1 cellular context compared by ENCODE assay signal in the genomic region with DNA sequence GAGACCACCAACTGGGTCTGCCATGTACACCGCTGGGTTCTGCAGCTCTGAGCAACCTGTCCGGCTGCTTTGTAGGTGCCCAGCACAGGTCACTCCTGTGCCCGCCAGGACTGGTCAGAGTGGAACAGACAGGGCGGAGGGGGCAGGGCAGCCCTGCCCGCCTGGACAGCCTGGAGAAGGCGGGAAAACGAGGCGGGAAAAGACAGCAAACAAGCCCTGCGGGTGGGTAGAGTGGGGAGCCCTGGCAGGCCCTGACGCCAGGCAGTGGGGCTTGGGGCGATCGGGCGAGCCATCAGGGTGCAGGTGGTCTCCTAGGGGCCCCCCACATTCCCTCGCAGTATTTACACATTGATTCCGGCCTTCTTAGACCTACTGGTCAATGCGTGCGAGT.
A peak's percentile ranks its signal among the peaks of the same experiment; 100 is the strongest.
TF ChIP-seq lines count a peak whose summit lies in the region.

No MANE protein-coding gene starts in this region.

TF ChIP-seq in HepG2, 621 proteins besides CTCF, POLR2A, EP300 and RAD21 (continued from another document and continues in another):
- TF ChIP-seq, protein P1, sequence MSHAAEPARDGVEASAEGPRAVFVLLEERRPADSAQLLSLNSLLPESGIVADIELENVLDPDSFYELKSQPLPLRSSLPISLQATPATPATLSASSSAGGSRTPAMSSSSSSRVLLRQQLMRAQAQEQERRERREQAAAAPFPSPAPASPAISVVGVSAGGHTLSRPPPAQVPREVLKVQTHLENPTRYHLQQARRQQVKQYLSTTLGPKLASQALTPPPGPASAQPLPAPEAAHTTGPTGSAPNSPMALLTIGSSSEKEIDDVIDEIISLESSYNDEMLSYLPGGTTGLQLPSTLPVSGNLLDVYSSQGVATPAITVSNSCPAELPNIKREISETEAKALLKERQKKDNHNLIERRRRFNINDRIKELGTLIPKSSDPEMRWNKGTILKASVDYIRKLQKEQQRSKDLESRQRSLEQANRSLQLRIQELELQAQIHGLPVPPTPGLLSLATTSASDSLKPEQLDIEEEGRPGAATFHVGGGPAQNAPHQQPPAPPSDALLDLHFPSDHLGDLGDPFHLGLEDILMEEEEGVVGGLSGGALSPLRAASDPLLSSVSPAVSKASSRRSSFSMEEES (CRISPR knock-in tag; IDR thresholded peaks at IDR 0.05): no peak
- TF ChIP-seq, protein P2, sequence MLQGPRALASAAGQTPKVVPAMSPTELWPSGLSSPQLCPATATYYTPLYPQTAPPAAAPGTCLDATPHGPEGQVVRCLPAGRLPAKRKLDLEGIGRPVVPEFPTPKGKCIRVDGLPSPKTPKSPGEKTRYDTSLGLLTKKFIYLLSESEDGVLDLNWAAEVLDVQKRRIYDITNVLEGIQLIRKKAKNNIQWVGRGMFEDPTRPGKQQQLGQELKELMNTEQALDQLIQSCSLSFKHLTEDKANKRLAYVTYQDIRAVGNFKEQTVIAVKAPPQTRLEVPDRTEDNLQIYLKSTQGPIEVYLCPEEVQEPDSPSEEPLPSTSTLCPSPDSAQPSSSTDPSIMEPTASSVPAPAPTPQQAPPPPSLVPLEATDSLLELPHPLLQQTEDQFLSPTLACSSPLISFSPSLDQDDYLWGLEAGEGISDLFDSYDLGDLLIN (CRISPR knock-in tag; IDR thresholded peaks at IDR 0.05; ENCODE audit: borderline replicate concordance): peak; percentile 97; the same call in 1 of the 2 replicates
- TF ChIP-seq ZSCAN25 (CRISPR knock-in tag; IDR thresholded peaks at IDR 0.05) (no peak), YEATS4 (CRISPR knock-in tag; IDR thresholded peaks at IDR 0.05; ENCODE audit: borderline replicate concordance) (no peak), CREM (IDR thresholded peaks at IDR 0.05) (0 out of 2 replicates have a peak, but pooled peaks have one; percentile 28), CREM (CRISPR knock-in tag; IDR thresholded peaks at IDR 0.05) (no peak), TP53 (CRISPR knock-in tag; conservative IDR thresholded peaks at IDR 0.05) (no peak), SRSF1 (optimal IDR thresholded peaks at IDR 0.05; ENCODE audit: low read depth, low read length) (no peak), ZMAT3 (CRISPR knock-in tag; conservative IDR thresholded peaks at IDR 0.05) (no peak), ELF3 (CRISPR knock-in tag; IDR thresholded peaks at IDR 0.05) (no peak), ZFP1 (CRISPR knock-in tag; IDR thresholded peaks at IDR 0.05) (no peak), ZNF574 (CRISPR knock-in tag; IDR thresholded peaks at IDR 0.05) (no peak), RNF2 (conservative IDR thresholded peaks at IDR 0.05; ENCODE audit: low read depth) (peak; percentile 6; the same call in 1 of the 2 replicates), U2AF2 (IDR thresholded peaks at IDR 0.05; ENCODE audit: low read depth, low read length) (no peak), ZFP36L1 (CRISPR knock-in tag; IDR thresholded peaks at IDR 0.05) (no peak), NFKBIZ (CRISPR knock-in tag; IDR thresholded peaks at IDR 0.05) (no peak), MBD4 (IDR thresholded peaks at IDR 0.05; ENCODE audit: borderline replicate concordance, low read length) (no peak), ZNF34 (CRISPR knock-in tag; IDR thresholded peaks at IDR 0.05; ENCODE audit: borderline replicate concordance) (no peak), ZNF713 (CRISPR knock-in tag; IDR thresholded peaks at IDR 0.05) (no peak), CREB1 (IDR thresholded peaks at IDR 0.05) (no peak), CREB1 (CRISPR knock-in tag; IDR thresholded peaks at IDR 0.05) (no peak), ZNF350 (CRISPR knock-in tag; IDR thresholded peaks at IDR 0.05; ENCODE audit: borderline replicate concordance, low read depth) (no peak; the same call in 1 of the 2 replicates), NFE2 (CRISPR knock-in tag; IDR thresholded peaks at IDR 0.05) (no peak), SIN3B (IDR thresholded peaks at IDR 0.05; ENCODE audit: low read length) (no peak), MLLT10 (CRISPR knock-in tag; IDR thresholded peaks at IDR 0.05) (no peak), NRL (CRISPR knock-in tag; IDR thresholded peaks at IDR 0.05; ENCODE audit: borderline replicate concordance) (no peak), ZNF556 (CRISPR knock-in tag; IDR thresholded peaks at IDR 0.05; ENCODE audit: borderline replicate concordance) (no peak), CCAR2 (optimal IDR thresholded peaks at IDR 0.05; ENCODE audit: low read depth, low read length) (no peak), ZNF317 (CRISPR knock-in tag; IDR thresholded peaks at IDR 0.05) (no peak), GABPB1 (CRISPR knock-in tag; IDR thresholded peaks at IDR 0.05) (0 out of 2 replicates have a peak, but pooled peaks have one; percentile 1), HMG20A (CRISPR knock-in tag; IDR thresholded peaks at IDR 0.05; ENCODE audit: borderline replicate concordance) (no peak), ZNF558 (CRISPR knock-in tag; IDR thresholded peaks at IDR 0.05; ENCODE audit: borderline replicate concordance) (peak; percentile 10; the same call in 1 of the 2 replicates), ZNF430 (CRISPR knock-in tag; IDR thresholded peaks at IDR 0.05) (no peak), ZNF224 (CRISPR knock-in tag; IDR thresholded peaks at IDR 0.05) (no peak), ZNF768 (CRISPR knock-in tag; IDR thresholded peaks at IDR 0.05) (peak; percentile 30; the same call in 1 of the 2 replicates), ZNF766 (CRISPR knock-in tag; IDR thresholded peaks at IDR 0.05; ENCODE audit: borderline replicate concordance) (no peak), ZNF530 (CRISPR knock-in tag; IDR thresholded peaks at IDR 0.05; ENCODE audit: low read depth) (no peak), HCFC1 (IDR thresholded peaks at IDR 0.05; ENCODE audit: low read depth, low read length) (no peak), FOXK2 (IDR thresholded peaks at IDR 0.05) (no peak), SP2 (CRISPR knock-in tag; IDR thresholded peaks at IDR 0.05) (no peak), PCBP2 (optimal IDR thresholded peaks at IDR 0.05; ENCODE audit: low read depth, low read length, poor library complexity, severe bottlenecking) (no peak), ZBTB43 (CRISPR knock-in tag; conservative IDR thresholded peaks at IDR 0.05) (no peak), NFYB (CRISPR knock-in tag; IDR thresholded peaks at IDR 0.05) (no peak), MED1 (CRISPR knock-in tag; IDR thresholded peaks at IDR 0.05) (no peak), NFE2L1 (CRISPR knock-in tag; IDR thresholded peaks at IDR 0.05; ENCODE audit: borderline replicate concordance) (no peak), HNRNPK (IDR thresholded peaks at IDR 0.05; ENCODE audit: low read depth, low read length, poor library complexity, severe bottlenecking) (no peak), PCBP1 (IDR thresholded peaks at IDR 0.05; ENCODE audit: borderline replicate concordance, low read depth, low read length) (no peak), GMEB1 (CRISPR knock-in tag; IDR thresholded peaks at IDR 0.05; ENCODE audit: borderline replicate concordance) (no peak; the same call in 1 of the 2 replicates), ZC3H13 (CRISPR knock-in tag; IDR thresholded peaks at IDR 0.05) (0 out of 2 replicates have a peak, but pooled peaks have one; percentile 1)
- TF ChIP-seq, protein P3, sequence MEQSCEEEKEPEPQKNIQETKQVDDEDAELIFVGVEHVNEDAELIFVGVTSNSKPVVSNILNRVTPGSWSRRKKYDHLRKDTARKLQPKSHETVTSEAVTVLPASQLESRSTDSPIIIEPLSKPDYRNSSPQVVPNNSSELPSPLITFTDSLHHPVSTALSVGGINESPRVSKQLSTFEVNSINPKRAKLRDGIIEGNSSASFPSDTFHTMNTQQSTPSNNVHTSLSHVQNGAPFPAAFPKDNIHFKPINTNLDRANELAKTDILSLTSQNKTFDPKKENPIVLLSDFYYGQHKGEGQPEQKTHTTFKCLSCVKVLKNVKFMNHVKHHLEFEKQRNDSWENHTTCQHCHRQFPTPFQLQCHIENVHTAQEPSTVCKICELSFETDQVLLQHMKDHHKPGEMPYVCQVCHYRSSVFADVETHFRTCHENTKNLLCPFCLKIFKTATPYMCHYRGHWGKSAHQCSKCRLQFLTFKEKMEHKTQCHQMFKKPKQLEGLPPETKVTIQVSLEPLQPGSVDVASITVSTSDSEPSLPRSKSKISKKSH (CRISPR knock-in tag; IDR thresholded peaks at IDR 0.05; ENCODE audit: borderline replicate concordance): no peak; the same call in 1 of the 2 replicates
- TF ChIP-seq, protein P4, sequence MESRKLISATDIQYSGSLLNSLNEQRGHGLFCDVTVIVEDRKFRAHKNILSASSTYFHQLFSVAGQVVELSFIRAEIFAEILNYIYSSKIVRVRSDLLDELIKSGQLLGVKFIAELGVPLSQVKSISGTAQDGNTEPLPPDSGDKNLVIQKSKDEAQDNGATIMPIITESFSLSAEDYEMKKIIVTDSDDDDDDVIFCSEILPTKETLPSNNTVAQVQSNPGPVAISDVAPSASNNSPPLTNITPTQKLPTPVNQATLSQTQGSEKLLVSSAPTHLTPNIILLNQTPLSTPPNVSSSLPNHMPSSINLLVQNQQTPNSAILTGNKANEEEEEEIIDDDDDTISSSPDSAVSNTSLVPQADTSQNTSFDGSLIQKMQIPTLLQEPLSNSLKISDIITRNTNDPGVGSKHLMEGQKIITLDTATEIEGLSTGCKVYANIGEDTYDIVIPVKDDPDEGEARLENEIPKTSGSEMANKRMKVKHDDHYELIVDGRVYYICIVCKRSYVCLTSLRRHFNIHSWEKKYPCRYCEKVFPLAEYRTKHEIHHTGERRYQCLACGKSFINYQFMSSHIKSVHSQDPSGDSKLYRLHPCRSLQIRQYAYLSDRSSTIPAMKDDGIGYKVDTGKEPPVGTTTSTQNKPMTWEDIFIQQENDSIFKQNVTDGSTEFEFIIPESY (CRISPR knock-in tag; IDR thresholded peaks at IDR 0.05): 0 out of 2 replicates have a peak, but pooled peaks have one; percentile 4
- TF ChIP-seq, protein P5, sequence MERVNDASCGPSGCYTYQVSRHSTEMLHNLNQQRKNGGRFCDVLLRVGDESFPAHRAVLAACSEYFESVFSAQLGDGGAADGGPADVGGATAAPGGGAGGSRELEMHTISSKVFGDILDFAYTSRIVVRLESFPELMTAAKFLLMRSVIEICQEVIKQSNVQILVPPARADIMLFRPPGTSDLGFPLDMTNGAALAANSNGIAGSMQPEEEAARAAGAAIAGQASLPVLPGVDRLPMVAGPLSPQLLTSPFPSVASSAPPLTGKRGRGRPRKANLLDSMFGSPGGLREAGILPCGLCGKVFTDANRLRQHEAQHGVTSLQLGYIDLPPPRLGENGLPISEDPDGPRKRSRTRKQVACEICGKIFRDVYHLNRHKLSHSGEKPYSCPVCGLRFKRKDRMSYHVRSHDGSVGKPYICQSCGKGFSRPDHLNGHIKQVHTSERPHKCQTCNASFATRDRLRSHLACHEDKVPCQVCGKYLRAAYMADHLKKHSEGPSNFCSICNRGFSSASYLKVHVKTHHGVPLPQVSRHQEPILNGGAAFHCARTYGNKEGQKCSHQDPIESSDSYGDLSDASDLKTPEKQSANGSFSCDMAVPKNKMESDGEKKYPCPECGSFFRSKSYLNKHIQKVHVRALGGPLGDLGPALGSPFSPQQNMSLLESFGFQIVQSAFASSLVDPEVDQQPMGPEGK (CRISPR knock-in tag; IDR thresholded peaks at IDR 0.05): no peak
- TF ChIP-seq, protein P6, sequence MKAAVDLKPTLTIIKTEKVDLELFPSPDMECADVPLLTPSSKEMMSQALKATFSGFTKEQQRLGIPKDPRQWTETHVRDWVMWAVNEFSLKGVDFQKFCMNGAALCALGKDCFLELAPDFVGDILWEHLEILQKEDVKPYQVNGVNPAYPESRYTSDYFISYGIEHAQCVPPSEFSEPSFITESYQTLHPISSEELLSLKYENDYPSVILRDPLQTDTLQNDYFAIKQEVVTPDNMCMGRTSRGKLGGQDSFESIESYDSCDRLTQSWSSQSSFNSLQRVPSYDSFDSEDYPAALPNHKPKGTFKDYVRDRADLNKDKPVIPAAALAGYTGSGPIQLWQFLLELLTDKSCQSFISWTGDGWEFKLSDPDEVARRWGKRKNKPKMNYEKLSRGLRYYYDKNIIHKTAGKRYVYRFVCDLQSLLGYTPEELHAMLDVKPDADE (CRISPR knock-in tag; IDR thresholded peaks at IDR 0.05): no peak
- TF ChIP-seq, protein P7, sequence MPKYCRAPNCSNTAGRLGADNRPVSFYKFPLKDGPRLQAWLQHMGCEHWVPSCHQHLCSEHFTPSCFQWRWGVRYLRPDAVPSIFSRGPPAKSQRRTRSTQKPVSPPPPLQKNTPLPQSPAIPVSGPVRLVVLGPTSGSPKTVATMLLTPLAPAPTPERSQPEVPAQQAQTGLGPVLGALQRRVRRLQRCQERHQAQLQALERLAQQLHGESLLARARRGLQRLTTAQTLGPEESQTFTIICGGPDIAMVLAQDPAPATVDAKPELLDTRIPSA (CRISPR knock-in tag; IDR thresholded peaks at IDR 0.05; ENCODE audit: borderline replicate concordance): no peak
